ENCODE assay signal across 13 cellular contexts in genomic region chr6:90293319-90293937, GRCh38. TPM values are rescaled to one million over a fixed set of nuclear protein-coding genes. Genes with fewer than 3 reads are reported as not detected.
A peak's percentile ranks its signal among the peaks of the same experiment; 100 is the strongest.
DNase-seq lines count a peak whose midpoint lies in the region; ATAC-seq and TF ChIP-seq lines count a peak whose summit lies in the region.
"Had no signal": no experiment of that assay in that cellular context is flagged by ENCODE, and none has a peak within 500 bp of the region (broad histone marks: within the 10 kb centered on the region; RNA-seq: fewer than 3 reads in every experiment).

No MANE protein-coding gene starts in this region.

- POLR2A ChIA-PET in CD4-positive, alpha-beta memory T cell (lab: Charles Lee; ENCODE audit: partially characterized antibody) = interaction anchor here (3.0 to 4.2 kb wide), 2 partner anchors 19 to 353 kb away, joined by 15 to 40 read pairs; no protein-coding TSS in a partner anchor
- POLR2A ChIA-PET in activated CD8-positive, alpha-beta T cell treated with anti-CD3 and anti-CD28 coated beads, Interleukin-2, amount 10 ng/mL, durations not matched to agents 7 days and 5 days (lab: Charles Lee) = interaction anchor here (1.0 to 2.3 kb wide), 12 partner anchors 8 to 341 kb away, joined by 3 to 17 read pairs (median 4); no protein-coding TSS in a partner anchor
- POLR2A ChIA-PET in HEK293T (lab: Yijun Ruan, JAX) = no interaction called here

- no peaks in the 10 kb centered on the region for H3K9me3 ChIP-seq in CD4-positive, alpha-beta memory T cell (ENCODE audit: control insufficient read depth in 1 of 2, low read length in 2 of 2)
- H3K9me3 ChIP-seq in Loucy (ENCODE audit: insufficient read depth, low read depth, low read length) (no peaks in the 10 kb centered on the region), mononuclear cell (ENCODE audit: low read depth, low read length) (no peaks in the 10 kb centered on the region)
- H3K9me3 ChIP-seq: Caco-2, uterus had no signal

- H3K9me2 ChIP-seq in Loucy (replicated peaks; ENCODE audit: low read depth, low read length) = no peaks in the 10 kb centered on the region

- H3K4me1 Mint-ChIP-seq in CD4-positive, alpha-beta memory T cell = peaks cover 24 to 66% (median 44%) of the 10 kb centered on the region in 4 donors
- H3K4me1 Mint-ChIP-seq in activated CD8-positive, alpha-beta T cell treated with anti-CD3 and anti-CD28 coated beads, Interleukin-2, amount 10 ng/mL, durations not matched to agents 7 days and 5 days (ENCODE audit: low read depth) = peaks cover 61% of the 10 kb centered on the region

- H3K36me3 ChIP-seq in CD4-positive, alpha-beta memory T cell (ENCODE audit: insufficient read depth, low read length) = no peaks in the 10 kb centered on the region
- no peaks in the 10 kb centered on the region for H3K36me3 ChIP-seq in Loucy (ENCODE audit: insufficient read depth, low read length)
- H3K36me3 ChIP-seq: uterus had no signal

- peak overlapping the region; percentile 12 to 96 (median 93) for H3K4me3 Mint-ChIP-seq in CD4-positive, alpha-beta memory T cell
- H3K4me3 Mint-ChIP-seq in activated CD8-positive, alpha-beta T cell treated with anti-CD3 and anti-CD28 coated beads, Interleukin-2, amount 10 ng/mL, durations not matched to agents 7 days and 5 days = peak overlapping the region; percentile 77

- H3K27me3 Mint-ChIP-seq in CD4-positive, alpha-beta memory T cell = peaks cover 0 to 2% of the 10 kb centered on the region in 2 donors
- H3K27me3 Mint-ChIP-seq in activated CD8-positive, alpha-beta T cell treated with anti-CD3 and anti-CD28 coated beads, Interleukin-2, amount 10 ng/mL, durations not matched to agents 7 days and 5 days (ENCODE audit: low read depth) = peaks cover 2% of the 10 kb centered on the region

- no peaks in the 10 kb centered on the region for H3K27me3 ChIP-seq in CD4-positive, alpha-beta memory T cell (ENCODE audit: insufficient read depth, low read length)
- H3K27me3 ChIP-seq in Loucy (ENCODE audit: insufficient read depth, low read length, poor library complexity, severe bottlenecking) (no peaks in the 10 kb centered on the region), mononuclear cell (ENCODE audit: insufficient read depth, low read length) (peaks cover 37% of the 10 kb centered on the region)
- H3K27me3 ChIP-seq: uterus had no signal

- no peak for TF ChIP-seq POLR2A in GM18505 (IDR thresholded peaks at IDR 0.05; ENCODE audit: borderline replicate concordance, extremely low read depth, insufficient read depth, insufficient read length)

- no peak overlapping the region for H2AFZ ChIP-seq in Loucy (ENCODE audit: low read length)

- no peak overlapping the region for H3K27ac ChIP-seq in CD4-positive, alpha-beta memory T cell (ENCODE audit: low read depth, low read length)
- H3K27ac ChIP-seq: uterus had no signal

- H3K27ac Mint-ChIP-seq in CD4-positive, alpha-beta memory T cell = peak overlapping the region in 5 of 7 donors; percentile 57 to 99 (median 96)
- peak overlapping the region; percentile 84 for H3K27ac Mint-ChIP-seq in activated CD8-positive, alpha-beta T cell treated with anti-CD3 and anti-CD28 coated beads, Interleukin-2, amount 10 ng/mL, durations not matched to agents 7 days and 5 days
- H3K27ac Mint-ChIP-seq: WTC11 had no signal

- H3K36me3 Mint-ChIP-seq in CD4-positive, alpha-beta memory T cell = peaks cover 11 to 30% of the 10 kb centered on the region in 2 donors
- H3K36me3 Mint-ChIP-seq in activated CD8-positive, alpha-beta T cell treated with anti-CD3 and anti-CD28 coated beads, Interleukin-2, amount 10 ng/mL, durations not matched to agents 7 days and 5 days (ENCODE audit: low read depth) = peaks cover 45% of the 10 kb centered on the region
- H3K36me3 Mint-ChIP-seq: WTC11 had no signal

- H3K4me2 ChIP-seq in Loucy (ENCODE audit: low read depth, low read length, poor library complexity, severe bottlenecking) = peak overlapping the region; percentile 93

- H3K4me3 ChIP-seq in CD4-positive, alpha-beta memory T cell (ENCODE audit: low read length in 2 of 2) = no peak overlapping the region
- H3K4me3 ChIP-seq in Loucy (ENCODE audit: low read length, poor library complexity, severe bottlenecking) (peak overlapping the region; percentile 77), mononuclear cell (ENCODE audit: low read length) (peak overlapping the region; percentile 70)

- H3F3A ChIP-seq in Loucy (ENCODE audit: low read depth) = 0 out of 2 replicates have a peak, but pooled peaks cover 3% of the 10 kb centered on the region

- H3K79me2 ChIP-seq in Loucy (ENCODE audit: insufficient read depth, low read length) = peaks cover 77% of the 10 kb centered on the region

- H3K9me3 Mint-ChIP-seq in CD4-positive, alpha-beta memory T cell = no peaks in the 10 kb centered on the region
- no peaks in the 10 kb centered on the region for H3K9me3 Mint-ChIP-seq in activated CD8-positive, alpha-beta T cell treated with anti-CD3 and anti-CD28 coated beads, Interleukin-2, amount 10 ng/mL, durations not matched to agents 7 days and 5 days (ENCODE audit: insufficient read depth)

- peak overlapping the region; percentile 83 for H3K9ac ChIP-seq in Loucy (ENCODE audit: low read depth, low read length, poor library complexity, severe bottlenecking)

- intact Hi-C loops in CD4-positive, alpha-beta memory T cell (cut with micrococcal nuclease) = loop anchor here (10.0 kb wide), 2 partner anchors 469 to 1209 kb away; partner anchors contain the start of genes CASP8AP2 and PNRC1
- intact Hi-C loops in left ventricle myocardium superior (cut with micrococcal nuclease) = no loop called here

- no peak for TF ChIP-seq CTCF in Loucy (conservative IDR thresholded peaks at IDR 0.05; ENCODE audit: low read length)

- peaks cover 48% of the 10 kb centered on the region for H3K4me1 ChIP-seq in CD4-positive, alpha-beta memory T cell (ENCODE audit: insufficient read depth, low read length)
- H3K4me1 ChIP-seq in Loucy (ENCODE audit: insufficient read depth, low read length, poor library complexity, severe bottlenecking) (peaks cover 58% of the 10 kb centered on the region), mononuclear cell (ENCODE audit: insufficient read depth, low read length) (peaks cover 66% of the 10 kb centered on the region)

- no peaks in the 10 kb centered on the region for H4K20me1 ChIP-seq in Loucy (ENCODE audit: insufficient read depth, low read length, poor library complexity, severe bottlenecking)

- CTCF ChIA-PET in CD4-positive, alpha-beta memory T cell (lab: Charles Lee; ENCODE audit: partially characterized antibody) = interaction anchor here (0.9 to 2.1 kb wide), 4 partner anchors 18 to 353 kb away, joined by 3 to 10 read pairs (median 4); no protein-coding TSS in a partner anchor
- CTCF ChIA-PET in activated CD8-positive, alpha-beta T cell treated with anti-CD3 and anti-CD28 coated beads, Interleukin-2, amount 10 ng/mL, durations not matched to agents 7 days and 5 days (lab: Charles Lee) = interaction anchor here (0.8 to 3.0 kb wide), 17 partner anchors 9 to 353 kb away, joined by 3 to 30 read pairs (median 3); no protein-coding TSS in a partner anchor
- CTCF ChIA-PET in HEK293T (lab: Yijun Ruan, JAX) = interaction anchor here (0.7 to 1.0 kb wide), 2 partner anchors 74 to 353 kb away, joined by 3 read pairs; no protein-coding TSS in a partner anchor

- no peak for DNase-seq in CD4-positive, alpha-beta memory T cell
- no peak for DNase-seq in activated CD8-positive, alpha-beta T cell treated with anti-CD3 and anti-CD28 coated beads, Interleukin-2, amount 10 ng/mL, durations not matched to agents 7 days and 5 days
- DNase-seq in COR-L47 (lab: John Stamatoyannopoulos, UW) = no peak
- no peak for DNase-seq in HEK293T (ENCODE audit: extremely low spot score)
- DNase-seq in left ventricle myocardium superior = no peak
- DNase-seq: Caco-2, GOT3, NCI-H2081, uterus had no signal

- ATAC-seq in activated CD8-positive, alpha-beta T cell treated with anti-CD3 and anti-CD28 coated beads, Interleukin-2, amount 10 ng/mL, durations not matched to agents 7 days and 5 days = no peak
- ATAC-seq in left ventricle myocardium superior = no peak
- no peak for ATAC-seq in GM18505 (IDR thresholded peaks at IDR 0.05; ENCODE audit: unreplicated experiment)
- ATAC-seq: WTC11 had no signal

TF ChIP-seq in HEK293T, 16 proteins besides CTCF, POLR2A, EP300 and RAD21:
- TF ChIP-seq LEF1 (IDR thresholded peaks at IDR 0.05; ENCODE audit: borderline replicate concordance) = no peak
- no peak for TF ChIP-seq HDGF (IDR thresholded peaks at IDR 0.05; ENCODE audit: borderline replicate concordance)
- TF ChIP-seq ZNF384 (IDR thresholded peaks at IDR 0.05) = no peak
- TF ChIP-seq FOXM1 (IDR thresholded peaks at IDR 0.05; ENCODE audit: borderline replicate concordance) = no peak
- no peak for TF ChIP-seq BHLHE40 (IDR thresholded peaks at IDR 0.05; ENCODE audit: borderline replicate concordance)
- TF ChIP-seq SUZ12 (IDR thresholded peaks at IDR 0.05) = no peak
- no peak for TF ChIP-seq SP1 (IDR thresholded peaks at IDR 0.05)
- no peak for TF ChIP-seq FOXA1 (IDR thresholded peaks at IDR 0.05)
- no peak for TF ChIP-seq ELF4 (IDR thresholded peaks at IDR 0.05)
- TF ChIP-seq, protein P1, sequence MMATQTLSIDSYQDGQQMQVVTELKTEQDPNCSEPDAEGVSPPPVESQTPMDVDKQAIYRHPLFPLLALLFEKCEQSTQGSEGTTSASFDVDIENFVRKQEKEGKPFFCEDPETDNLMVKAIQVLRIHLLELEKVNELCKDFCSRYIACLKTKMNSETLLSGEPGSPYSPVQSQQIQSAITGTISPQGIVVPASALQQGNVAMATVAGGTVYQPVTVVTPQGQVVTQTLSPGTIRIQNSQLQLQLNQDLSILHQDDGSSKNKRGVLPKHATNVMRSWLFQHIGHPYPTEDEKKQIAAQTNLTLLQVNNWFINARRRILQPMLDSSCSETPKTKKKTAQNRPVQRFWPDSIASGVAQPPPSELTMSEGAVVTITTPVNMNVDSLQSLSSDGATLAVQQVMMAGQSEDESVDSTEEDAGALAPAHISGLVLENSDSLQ (IDR thresholded peaks at IDR 0.05) = no peak
- no peak for TF ChIP-seq FOXK2 (IDR thresholded peaks at IDR 0.05)

RNA-seq across cellular contexts. Expression of gene BACH2, which starts 3.2 kb away (rescaled TPM):
- 10 to 100 TPM; 44.4 to 48.0 TPM for total RNA-seq in CD4-positive, alpha-beta memory T cell
- 1 to 10 TPM; 6.5 to 7.2 TPM for polyA plus RNA-seq in CD4-positive, alpha-beta memory T cell
- 10 to 100 TPM; 61.3 to 70.9 TPM for total RNA-seq in activated CD8-positive, alpha-beta T cell treated with anti-CD3 and anti-CD28 coated beads, Interleukin-2, amount 10 ng/mL, durations not matched to agents 7 days and 5 days
- total RNA-seq in mononuclear cell (37.6 TPM), left ventricle myocardium superior (1.5 TPM)

Comparison
In these comparisons a context has a peak if more than half of its experiments do, and no peak if none do; other contexts are left out.
1. H3K4me3 ChIP-seq: peak in Loucy (single experiment) and mononuclear cell (single experiment); none in CD4-positive, alpha-beta memory T cell (0 of 2).
2. RNA of gene BACH2, which starts 3.2 kb away (total RNA-seq): 61.3 to 70.9 TPM in activated CD8-positive, alpha-beta T cell treated with anti-CD3 and anti-CD28 coated beads, Interleukin-2, amount 10 ng/mL, durations not matched to agents 7 days and 5 days, 44.4 to 48.0 TPM in CD4-positive, alpha-beta memory T cell and 37.6 TPM in mononuclear cell (single experiment); 1.5 TPM in left ventricle myocardium superior (single experiment); every median in the first group is over 10 times any median in the second.